Comparison of ENCODE assay signal across 36 cellular contexts in genomic region chr2:75094405-75094804, GRCh38.
A peak's percentile ranks its signal among the peaks of the same experiment; 100 is the strongest.
DNase-seq lines count a peak whose midpoint lies in the region; ATAC-seq, FAIRE-seq and TF ChIP-seq lines count a peak whose summit lies in the region.
"Had no signal": no experiment of that assay in that cellular context is flagged by ENCODE, and none has a peak within 500 bp of the region (broad histone marks: within the 10 kb centered on the region; RNA-seq: fewer than 3 reads in every experiment).

No MANE protein-coding gene starts in this region.

- H3K9me3 Mint-ChIP-seq in activated CD4-positive, alpha-beta T cell treated with anti-CD3 and anti-CD28 coated beads, Interleukin-2, amount 10 ng/mL, durations not matched to agents 24 days and 14 days, result no peaks in the 10 kb centered on the region
- no peaks in the 10 kb centered on the region for H3K9me3 Mint-ChIP-seq in activated CD4-positive, alpha-beta T cell treated with anti-CD3 and anti-CD28 coated beads, Interleukin-2, amount 10 ng/mL, durations not matched to agents 7 days and 5 days
- H3K9me3 Mint-ChIP-seq in neural crest cell, result peaks cover 3% of the 10 kb centered on the region
- H3K9me3 Mint-ChIP-seq: CD14-positive monocyte; CD4-positive, alpha-beta T cell; CD8-positive, alpha-beta memory T cell; CD8-positive, alpha-beta T cell had no signal

- H3K4me1 ChIP-seq in HepG2 (ENCODE audit: insufficient read depth, low read length) (peaks cover 20% of the 10 kb centered on the region), right lobe of liver (no peaks in the 10 kb centered on the region), esophagus muscularis mucosa (no peaks in the 10 kb centered on the region), BE2C (no peaks in the 10 kb centered on the region)
- H3K4me1 ChIP-seq: BLaER1; BLaER1 treated with 17β-estradiol and CSF1 and Interleukin-3, amounts not matched to agents 10 nM and 100 nM had no signal

- H3K9ac ChIP-seq in HepG2 (ENCODE audit: insufficient read depth, low read depth, low read length), result no peak overlapping the region
- H3K9ac ChIP-seq: BLaER1; BLaER1 treated with 17β-estradiol and CSF1 and Interleukin-3, amounts not matched to agents 10 nM and 100 nM had no signal

- no peak for TF ChIP-seq EP300 in HepG2 (IDR thresholded peaks at IDR 0.05; ENCODE audit: low read depth in 2 of 2, low read length in 2 of 2)
- no peak for TF ChIP-seq EP300 in HepG2 (CRISPR knock-in tag; IDR thresholded peaks at IDR 0.05; ENCODE audit: borderline replicate concordance)
- no peak for TF ChIP-seq EP300 in esophagus muscularis mucosa (IDR thresholded peaks at IDR 0.05)

- no peaks in the 10 kb centered on the region for H3K36me3 ChIP-seq in HepG2 (replicated peaks in 1 of 2; ENCODE audit: control insufficient read depth in 1 of 2, insufficient read depth in 2 of 2, low read length in 2 of 2)
- H3K36me3 ChIP-seq in right lobe of liver, result no peaks in the 10 kb centered on the region
- H3K36me3 ChIP-seq in esophagus muscularis mucosa, result no peaks in the 10 kb centered on the region
- H3K36me3 ChIP-seq in BE2C, result no peaks in the 10 kb centered on the region
- H3K36me3 ChIP-seq: BLaER1; BLaER1 treated with 17β-estradiol and CSF1 and Interleukin-3, amounts not matched to agents 10 nM and 100 nM had no signal

- peaks cover 3% of the 10 kb centered on the region for H3K27me3 Mint-ChIP-seq in activated CD4-positive, alpha-beta T cell treated with anti-CD3 and anti-CD28 coated beads, Interleukin-2, amount 10 ng/mL, durations not matched to agents 24 days and 14 days
- H3K27me3 Mint-ChIP-seq in activated CD4-positive, alpha-beta T cell treated with anti-CD3 and anti-CD28 coated beads, Interleukin-2, amount 10 ng/mL, durations not matched to agents 7 days and 5 days, result peaks cover 2% of the 10 kb centered on the region
- H3K27me3 Mint-ChIP-seq in neural crest cell (ENCODE audit: low read depth), result peaks cover 5% of the 10 kb centered on the region
- H3K27me3 Mint-ChIP-seq: B cell; CD4-positive, alpha-beta memory T cell; CD4-positive, alpha-beta T cell had no signal

- 88% methylated on average over 1 of the region's 1 CpG for WGBS in HepG2 (ENCODE audit: low lambda C conversion rate)
- 89% methylated on average over 1 of the region's 1 CpG for WGBS in right lobe of liver (ENCODE audit: insufficient coverage, low coverage, low lambda C conversion rate, missing lambda C conversion rate)
- WGBS in esophagus muscularis mucosa, result 86% methylated on average over 1 of the region's 1 CpG

- TF ChIP-seq RAD21 in HepG2 (CRISPR knock-in tag; IDR thresholded peaks at IDR 0.05), result no peak

- TF ChIP-seq CTCF in HepG2 (CRISPR knock-in tag; IDR thresholded peaks at IDR 0.05), result no peak
- no peak for TF ChIP-seq CTCF in right lobe of liver (IDR thresholded peaks at IDR 0.05)
- TF ChIP-seq CTCF in esophagus muscularis mucosa (IDR thresholded peaks at IDR 0.05), result no peak
- TF ChIP-seq CTCF in neural crest cell (conservative IDR thresholded peaks at IDR 0.05), result no peak
- no peak for TF ChIP-seq CTCF in BE2C (IDR thresholded peaks at IDR 0.05; ENCODE audit: low read depth, low read length)

- no peaks in the 10 kb centered on the region for H3K9me3 ChIP-seq in HepG2 (ENCODE audit: low read length)
- no peaks in the 10 kb centered on the region for H3K9me3 ChIP-seq in right lobe of liver
- H3K9me3 ChIP-seq in esophagus muscularis mucosa, result no peaks in the 10 kb centered on the region
- H3K9me3 ChIP-seq in BE2C, result no peaks in the 10 kb centered on the region
- H3K9me3 ChIP-seq: A549; BLaER1; BLaER1 treated with 17β-estradiol and CSF1 and Interleukin-3, amounts not matched to agents 10 nM and 100 nM; Caco-2 had no signal

- ATAC-seq in HepG2 (no peak), right lobe of liver (no peak)
- ATAC-seq: A549; CD8-positive, alpha-beta T cell had no signal

- intact Hi-C loops in activated CD4-positive, alpha-beta T cell treated with anti-CD3 and anti-CD28 coated beads, Interleukin-2, amount 10 ng/mL, durations not matched to agents 24 days and 14 days (cut with micrococcal nuclease), result no loop called here
- intact Hi-C loops in HepG2 (cut with micrococcal nuclease; ENCODE audit: unreplicated experiment), result no loop called here
- intact Hi-C loops in right lobe of liver (cut with DNase I), result no loop called here
- intact Hi-C loops in esophagus muscularis mucosa (cut with DNase I), result no loop called here

- peak; percentile 22 for DNase-seq in activated CD4-positive, alpha-beta T cell treated with anti-CD3 and anti-CD28 coated beads, Interleukin-2, amount 10 ng/mL, durations not matched to agents 24 days and 14 days
- no peak for DNase-seq in activated CD4-positive, alpha-beta T cell treated with anti-CD3 and anti-CD28 coated beads, Interleukin-2, amount 10 ng/mL, durations not matched to agents 7 days and 5 days
- DNase-seq in HepG2 (ENCODE audit: low spot score) (no peak), right lobe of liver (no peak), esophagus muscularis mucosa (ENCODE audit: extremely low spot score) (peak; percentile 57), neural crest cell (ENCODE audit: low read depth, low spot score) (no peak), BE2C (no peak), germinal center (ENCODE audit: low spot score) (no peak)
- DNase-seq: 8988T; ACHN; AML-193; C1 segment of cervical spinal cord; Caco-2; Calu3; CD4-positive, alpha-beta memory T cell; CD4-positive, alpha-beta T cell; CD4-positive, CD25-positive, alpha-beta regulatory T cell; CD8-positive, alpha-beta memory T cell; CD8-positive, alpha-beta T cell; COR-L47; DMS 273 treated with DMSO at 0.1 percent for 48 hours; DMS153; DMS53; DMS79; DMS79 treated with DMSO at 0.1 percent for 48 hours; DND-41; EL had no signal

- no peaks in the 10 kb centered on the region for H4K20me1 ChIP-seq in HepG2 (ENCODE audit: insufficient read depth, low read length)
- H4K20me1 ChIP-seq: BLaER1; BLaER1 treated with 17β-estradiol and CSF1 and Interleukin-3, amounts not matched to agents 10 nM and 100 nM had no signal

- POLR2A ChIA-PET in activated CD4-positive, alpha-beta T cell treated with anti-CD3 and anti-CD28 coated beads, Interleukin-2, amount 10 ng/mL, durations not matched to agents 7 days and 5 days (lab: Charles Lee), result no interaction called here
- POLR2A ChIA-PET in HepG2 (lab: Yijun Ruan, JAX), result no interaction called here

- H3K4me3 ChIP-seq in HepG2 (replicated peaks in 1 of 3; ENCODE audit: insufficient read depth in 1 of 3, low read depth in 2 of 3, low read length in 3 of 3) (no peak overlapping the region), right lobe of liver (no peak overlapping the region), esophagus muscularis mucosa (no peak overlapping the region), BE2C (ENCODE audit: low read depth, low read length) (no peak overlapping the region)
- H3K4me3 ChIP-seq: A549; BLaER1; BLaER1 treated with 17β-estradiol and CSF1 and Interleukin-3, amounts not matched to agents 10 nM and 100 nM had no signal

- FAIRE-seq in HepG2 (lab: Jason Lieb, UNC), result no peak
- FAIRE-seq: A204.1, A549, D721Med had no signal

- BruUV-seq in HepG2 (replicated peaks; lab: Mats Ljungman, UMichigan), result no TSS peak

- no peaks in the 10 kb centered on the region for H3K27me3 ChIP-seq in HepG2 (ENCODE audit: control insufficient read depth in 1 of 2, insufficient read depth in 2 of 2, low read length in 2 of 2)
- H3K27me3 ChIP-seq in right lobe of liver, result no peaks in the 10 kb centered on the region
- no peaks in the 10 kb centered on the region for H3K27me3 ChIP-seq in esophagus muscularis mucosa
- H3K27me3 ChIP-seq in BE2C, result no peaks in the 10 kb centered on the region
- H3K27me3 ChIP-seq: BLaER1; BLaER1 treated with 17β-estradiol and CSF1 and Interleukin-3, amounts not matched to agents 10 nM and 100 nM had no signal

- H3K79me2 ChIP-seq in HepG2 (ENCODE audit: insufficient read depth, low read length), result no peaks in the 10 kb centered on the region

- no peak overlapping the region for H3K4me2 ChIP-seq in HepG2 (ENCODE audit: low read depth, low read length)
- H3K4me2 ChIP-seq: A549; BLaER1; BLaER1 treated with 17β-estradiol and CSF1 and Interleukin-3, amounts not matched to agents 10 nM and 100 nM had no signal

- no peaks in the 10 kb centered on the region for H3K36me3 Mint-ChIP-seq in activated CD4-positive, alpha-beta T cell treated with anti-CD3 and anti-CD28 coated beads, Interleukin-2, amount 10 ng/mL, durations not matched to agents 24 days and 14 days (ENCODE audit: low read depth)
- no peaks in the 10 kb centered on the region for H3K36me3 Mint-ChIP-seq in activated CD4-positive, alpha-beta T cell treated with anti-CD3 and anti-CD28 coated beads, Interleukin-2, amount 10 ng/mL, durations not matched to agents 7 days and 5 days (ENCODE audit: low read depth)
- no peaks in the 10 kb centered on the region for H3K36me3 Mint-ChIP-seq in neural crest cell (ENCODE audit: low read depth)
- H3K36me3 Mint-ChIP-seq: CD14-positive monocyte; CD8-positive, alpha-beta T cell had no signal

- no peaks in the 10 kb centered on the region for H3K4me1 Mint-ChIP-seq in activated CD4-positive, alpha-beta T cell treated with anti-CD3 and anti-CD28 coated beads, Interleukin-2, amount 10 ng/mL, durations not matched to agents 24 days and 14 days
- H3K4me1 Mint-ChIP-seq in activated CD4-positive, alpha-beta T cell treated with anti-CD3 and anti-CD28 coated beads, Interleukin-2, amount 10 ng/mL, durations not matched to agents 7 days and 5 days, result no peaks in the 10 kb centered on the region
- no peaks in the 10 kb centered on the region for H3K4me1 Mint-ChIP-seq in neural crest cell
- H3K4me1 Mint-ChIP-seq: B cell; CD14-positive monocyte; CD4-positive, CD25-positive, alpha-beta regulatory T cell had no signal

- CTCF ChIA-PET in activated CD4-positive, alpha-beta T cell treated with anti-CD3 and anti-CD28 coated beads, Interleukin-2, amount 10 ng/mL, durations not matched to agents 7 days and 5 days (lab: Charles Lee), result interaction anchor here (1.2 kb wide), 1 partner anchor 414 kb away, joined by 3 read pairs; no protein-coding TSS in a partner anchor
- CTCF ChIA-PET in HepG2 (lab: Yijun Ruan, JAX; ENCODE audit: low intra/inter-chr PET ratio, low total read pairs), result interaction anchor here (0.7 kb wide), 1 partner anchor 310 kb away, joined by 3 read pairs; no protein-coding TSS in a partner anchor

- TF ChIP-seq POLR2A in HepG2 (IDR thresholded peaks at IDR 0.05; ENCODE audit: insufficient read depth in 1 of 2, low read depth in 2 of 2, low read length in 2 of 2) (no peak), right lobe of liver (IDR thresholded peaks at IDR 0.05) (no peak), esophagus muscularis mucosa (IDR thresholded peaks at IDR 0.05; ENCODE audit: low read depth) (no peak)

- no peak overlapping the region for H3K27ac Mint-ChIP-seq in activated CD4-positive, alpha-beta T cell treated with anti-CD3 and anti-CD28 coated beads, Interleukin-2, amount 10 ng/mL, durations not matched to agents 24 days and 14 days
- H3K27ac Mint-ChIP-seq in activated CD4-positive, alpha-beta T cell treated with anti-CD3 and anti-CD28 coated beads, Interleukin-2, amount 10 ng/mL, durations not matched to agents 7 days and 5 days, result no peak overlapping the region
- peak overlapping the region; percentile 35 for H3K27ac Mint-ChIP-seq in neural crest cell (ENCODE audit: unreplicated experiment)
- H3K27ac Mint-ChIP-seq: B cell; CD4-positive, alpha-beta memory T cell; CD4-positive, alpha-beta T cell; CD4-positive, CD25-positive, alpha-beta regulatory T cell; CD8-positive, alpha-beta memory T cell; CD8-positive, alpha-beta T cell had no signal

- H2AFZ ChIP-seq in HepG2 (ENCODE audit: low read length), result no peak overlapping the region

- H3K4me3 Mint-ChIP-seq in activated CD4-positive, alpha-beta T cell treated with anti-CD3 and anti-CD28 coated beads, Interleukin-2, amount 10 ng/mL, durations not matched to agents 24 days and 14 days, result no peak overlapping the region
- H3K4me3 Mint-ChIP-seq in activated CD4-positive, alpha-beta T cell treated with anti-CD3 and anti-CD28 coated beads, Interleukin-2, amount 10 ng/mL, durations not matched to agents 7 days and 5 days, result no peak overlapping the region
- H3K4me3 Mint-ChIP-seq in neural crest cell, result no peak overlapping the region
- H3K4me3 Mint-ChIP-seq: B cell; CD14-positive monocyte; CD4-positive, alpha-beta memory T cell; CD4-positive, alpha-beta T cell; CD4-positive, CD25-positive, alpha-beta regulatory T cell; CD8-positive, alpha-beta memory T cell; CD8-positive, alpha-beta T cell had no signal

- in situ Hi-C loops in HepG2 (cut with HindIII; ENCODE audit: extremely low pct_ligation_motif_present, low pct_unique_long_range_greater_than_20kb), result no loop called here

- H3K27ac ChIP-seq in HepG2 (ENCODE audit: extremely low read length, insufficient read depth, low read length), result no peak overlapping the region
- H3K27ac ChIP-seq in right lobe of liver, result no peak overlapping the region
- no peak overlapping the region for H3K27ac ChIP-seq in esophagus muscularis mucosa (replicated peaks in 1 of 4)
- H3K27ac ChIP-seq: 22Rv1; A549; BLaER1; BLaER1 treated with 17β-estradiol and CSF1 and Interleukin-3, amounts not matched to agents 10 nM and 100 nM; C4-2B had no signal

Comparison
In these comparisons a context has a peak if more than half of its experiments do, and no peak if none do; other contexts are left out.
1. DNase-seq: peak in activated CD4-positive, alpha-beta T cell treated with anti-CD3 and anti-CD28 coated beads, Interleukin-2, amount 10 ng/mL, durations not matched to agents 24 days and 14 days (single experiment) and esophagus muscularis mucosa (single experiment); none in activated CD4-positive, alpha-beta T cell treated with anti-CD3 and anti-CD28 coated beads, Interleukin-2, amount 10 ng/mL, durations not matched to agents 7 days and 5 days (single experiment), HepG2 (single experiment), right lobe of liver (0 of 3), neural crest cell (single experiment), BE2C (single experiment) and germinal center (single experiment).